In the genomic region with DNA sequence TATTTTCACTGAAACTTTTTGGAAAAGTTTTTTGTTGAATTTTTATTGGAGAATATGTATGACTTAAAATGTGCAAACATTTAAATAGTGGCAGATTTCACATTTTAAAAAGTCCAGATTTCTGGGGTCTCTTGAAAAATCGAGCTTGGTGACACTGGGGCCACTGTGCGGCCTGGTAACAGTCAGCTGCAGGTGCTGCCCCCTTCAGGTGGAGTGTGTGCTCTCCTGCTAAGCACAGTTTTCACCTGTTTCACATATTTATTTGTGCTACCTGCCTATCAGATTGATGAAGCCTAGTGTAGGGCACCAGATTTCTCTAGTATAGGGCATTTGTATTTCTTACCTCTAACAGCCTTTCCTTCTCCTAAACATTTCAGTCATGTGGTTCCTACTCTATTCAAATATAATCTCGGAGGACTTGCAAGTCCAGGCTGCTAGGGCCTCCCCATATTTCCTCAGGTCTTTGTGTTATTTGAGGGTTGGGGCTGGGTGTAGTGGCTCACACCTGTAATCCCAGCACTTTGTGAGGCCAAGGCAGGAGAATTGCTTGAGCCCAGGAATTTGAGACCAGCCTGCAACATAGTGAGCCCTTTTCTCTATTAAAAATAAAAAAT, we compare ENCODE assay signal across 8 cellular contexts.
DNase-seq lines count a peak whose midpoint lies in the region; ATAC-seq, FAIRE-seq and TF ChIP-seq lines count a peak whose summit lies in the region.
"Had no signal": no experiment of that assay in that cellular context is flagged by ENCODE, and none has a peak within 500 bp of the region (broad histone marks: within the 10 kb centered on the region; RNA-seq: fewer than 3 reads in every experiment).

No MANE protein-coding gene starts in this region.

- H3K18ac ChIP-seq in H1 (ENCODE audit: extremely low read depth, low read length), result no peak overlapping the region

- no peaks in the 10 kb centered on the region; a peak in 1 of 8 replicates for H3K36me3 ChIP-seq in H1 (ENCODE audit: control insufficient read depth in 2 of 4, insufficient read depth in 4 of 4, low read length in 3 of 4)

- no peaks in the 10 kb centered on the region for H4K20me1 ChIP-seq in H1 (replicated peaks in 1 of 2; ENCODE audit: control insufficient read depth in 1 of 2, insufficient read depth in 2 of 2, low read length in 2 of 2)

- H3K9me3 Mint-ChIP-seq in progenitor cell of endocrine pancreas (ENCODE audit: low read depth), result no peaks in the 10 kb centered on the region

- H3K27ac ChIP-seq in H1 (ENCODE audit: low read depth, low read length), result no peak overlapping the region
- H3K27ac ChIP-seq: SK-N-MC had no signal

- TF ChIP-seq CTCF in GM12864 (IDR thresholded peaks at IDR 0.05; ENCODE audit: low read depth, low read length, missing control alignments) (peak; percentile 60), H1 (IDR thresholded peaks at IDR 0.05; ENCODE audit: control extremely low read depth in 1 of 3, insufficient read depth in 1 of 3, low read depth in 1 of 3, low read length in 3 of 3) (peak; percentile 63 to 86 (median 82)), progenitor cell of endocrine pancreas (IDR thresholded peaks at IDR 0.05; ENCODE audit: unreplicated experiment) (peak; percentile 60)

- no peak overlapping the region for H3K27ac Mint-ChIP-seq in progenitor cell of endocrine pancreas

- H2BK20ac ChIP-seq in H1 (ENCODE audit: low read length), result no peak overlapping the region

- POLR2A ChIA-PET in H1 (lab: Charles Lee; ENCODE audit: partially characterized antibody), result no interaction called here

- H3K36me3 Mint-ChIP-seq in progenitor cell of endocrine pancreas (ENCODE audit: insufficient read depth), result no peaks in the 10 kb centered on the region

- no peak overlapping the region for H3K4ac ChIP-seq in H1 (replicated peaks; ENCODE audit: insufficient read length, low read depth, low read length)

- H3K4me3 ChIP-seq in GM12864 (ENCODE audit: low read depth, low read length) (no peak overlapping the region), H1 (ENCODE audit: extremely low read depth in 1 of 4, insufficient read depth in 2 of 4, low read depth in 3 of 4, low read length in 4 of 4) (no peak overlapping the region)
- H3K4me3 ChIP-seq: SK-N-MC had no signal

- ATAC-seq in HG02588 (IDR thresholded peaks at IDR 0.05; ENCODE audit: unreplicated experiment) (no peak), GM18511 (IDR thresholded peaks at IDR 0.05; ENCODE audit: unreplicated experiment) (no peak)

- no peak overlapping the region for H2BK120ac ChIP-seq in H1 (replicated peaks; ENCODE audit: low read depth, low read length)

- H2AK5ac ChIP-seq in H1 (ENCODE audit: low read depth, low read length), result no peak overlapping the region

- no peak for DNase-seq in GM12864 (ENCODE audit: low read depth)
- DNase-seq in M059J (ENCODE audit: low read depth), result peak; percentile 30
- peak; percentile 7 to 76 for DNase-seq in H1 (ENCODE audit: low read depth in 1 of 2, low spot score in 2 of 2)
- peak; percentile 17 for DNase-seq in progenitor cell of endocrine pancreas (ENCODE audit: low spot score, unreplicated experiment)
- no peak for DNase-seq in activated CD4-positive, CD25-positive, alpha-beta regulatory T cell treated with anti-CD3 and anti-CD28 coated beads, Interleukin-2, amount 50 U/mL, for 72 hours

- TF ChIP-seq POLR2A in H1 (IDR thresholded peaks at IDR 0.05; ENCODE audit: control extremely low read depth in 1 of 2, low read depth in 2 of 2, low read length in 2 of 2), result no peak

- H3K4me2 ChIP-seq in H1 (ENCODE audit: insufficient read depth in 1 of 2, low read depth in 2 of 2, low read length in 2 of 2), result no peak overlapping the region

- H4K91ac ChIP-seq in H1 (replicated peaks; ENCODE audit: insufficient read length, low read length), result no peak overlapping the region

- no peak overlapping the region for H3K56ac ChIP-seq in H1 (replicated peaks; ENCODE audit: insufficient read length, low read depth, low read length)

- H3K79me1 ChIP-seq in H1 (ENCODE audit: low read depth, low read length), result no peaks in the 10 kb centered on the region

- TF ChIP-seq RAD21 in H1 (IDR thresholded peaks at IDR 0.05 in 1 of 2, conservative IDR thresholded peaks at IDR 0.05 in 1 of 2; ENCODE audit: low read depth in 2 of 2, low read length in 2 of 2), result peak; percentile 49 to 60

- no peak overlapping the region for H2BK15ac ChIP-seq in H1 (ENCODE audit: low read length)

- no peaks in the 10 kb centered on the region for H3K23me2 ChIP-seq in H1 (ENCODE audit: low read depth, low read length)

- H3K14ac ChIP-seq in H1 (ENCODE audit: insufficient read length), result no peak overlapping the region

- H2BK12ac ChIP-seq in H1 (ENCODE audit: low read depth, low read length), result no peak overlapping the region

- H3K27me3 ChIP-seq in H1 (replicated peaks in 1 of 4; ENCODE audit: control insufficient read depth in 3 of 4, extremely low read depth in 1 of 4, insufficient read depth in 3 of 4, low read length in 3 of 4), result no peaks in the 10 kb centered on the region

- TF ChIP-seq EP300 in H1 (IDR thresholded peaks at IDR 0.05; ENCODE audit: borderline replicate concordance in 1 of 2, low read depth in 2 of 2, low read length in 2 of 2), result no peak

- H2BK5ac ChIP-seq in H1 (ENCODE audit: low read depth, low read length), result no peak overlapping the region

- no peak overlapping the region for H4K5ac ChIP-seq in H1 (ENCODE audit: insufficient read length, low read depth, low read length)

- no peak overlapping the region for H3K23ac ChIP-seq in H1 (ENCODE audit: insufficient read length)

- H3K27me3 Mint-ChIP-seq in progenitor cell of endocrine pancreas, result no peaks in the 10 kb centered on the region

- H2AFZ ChIP-seq in H1 (ENCODE audit: low read length), result no peak overlapping the region

- peaks cover 0 to 4% of the 10 kb centered on the region in 2 experiments; a peak in 3 of 4 replicates for H3K9me3 ChIP-seq in H1 (ENCODE audit: insufficient read depth in 2 of 2, low read depth in 1 of 2, low read length in 1 of 2)

- peaks cover 16% of the 10 kb centered on the region for H3K4me1 Mint-ChIP-seq in progenitor cell of endocrine pancreas (ENCODE audit: low read depth)

- H3K4me3 Mint-ChIP-seq in progenitor cell of endocrine pancreas (ENCODE audit: low read depth), result no peak overlapping the region

- H4K8ac ChIP-seq in H1 (ENCODE audit: extremely low read depth, insufficient read depth, low read length), result no peak overlapping the region

- CTCF ChIA-PET in H1 (lab: Charles Lee; ENCODE audit: partially characterized antibody), result interaction anchor here (0.6 to 4.6 kb wide), 32 partner anchors 10 to 978 kb away, joined by 3 to 33 read pairs (median 4); a partner anchor contains a TSS

- FAIRE-seq in H1 (lab: Jason Lieb, UNC), result no peak

- H3K9ac ChIP-seq in H1 (replicated peaks in 1 of 4; ENCODE audit: extremely low read depth in 1 of 4, low read depth in 3 of 4, low read length in 3 of 4), result no peak overlapping the region

- 92% methylated on average over 3 of the region's 3 CpGs; no CpG with 5 or more reads in 1 of the 2 experiments for WGBS in H1 (ENCODE audit: extremely low coverage in 1 of 2, insufficient coverage in 1 of 2, insufficient read length in 1 of 2, insufficient replicate concordance in 2 of 2, low coverage in 1 of 2, low lambda C conversion rate in 2 of 2, missing lambda C conversion rate in 1 of 2), 2 experiments

- H3K4me1 ChIP-seq in H1 (replicated peaks in 1 of 4; ENCODE audit: control insufficient read depth in 3 of 4, insufficient read depth in 4 of 4, low read length in 3 of 4), result no peaks in the 10 kb centered on the region

- no peaks in the 10 kb centered on the region for H3K79me2 ChIP-seq in H1 (ENCODE audit: control insufficient read depth in 1 of 2, insufficient read depth in 2 of 2, low read length in 2 of 2)

TF ChIP-seq in H1, 55 proteins besides CTCF, POLR2A, EP300 and RAD21 (continues in another document):
- TF ChIP-seq ZNF274 (IDR thresholded peaks at IDR 0.05; ENCODE audit: borderline replicate concordance, extremely low read depth, low read length) (no peak), KDM4A (IDR thresholded peaks at IDR 0.05; ENCODE audit: low read depth, low read length, severe bottlenecking) (no peak)

Comparison
In these comparisons a context has a peak if more than half of its experiments do, and no peak if none do; other contexts are left out.
1. DNase-seq: peak in M059J (single experiment), H1 (2 of 2) and progenitor cell of endocrine pancreas (single experiment); none in GM12864 (single experiment) and activated CD4-positive, CD25-positive, alpha-beta regulatory T cell treated with anti-CD3 and anti-CD28 coated beads, Interleukin-2, amount 50 U/mL, for 72 hours (single experiment).
2. Peak in every context shown above with its lines, with median percentiles within 50 percentile points of each other: CTCF ChIP-seq.